Comparison of ENCODE assay signal across 1 cellular context in genomic region chr5:146426305-146426704, GRCh38.
A peak's percentile ranks its signal among the peaks of the same experiment; 100 is the strongest.
TF ChIP-seq lines count a peak whose summit lies in the region.

No MANE protein-coding gene starts in this region.

TF ChIP-seq in HepG2, 621 proteins besides CTCF, POLR2A, EP300 and RAD21:
- no peak for TF ChIP-seq ZNF710 (CRISPR knock-in tag; IDR thresholded peaks at IDR 0.05; ENCODE audit: borderline replicate concordance)
- TF ChIP-seq THAP11 (CRISPR knock-in tag; IDR thresholded peaks at IDR 0.05) = no peak
- TF ChIP-seq MATR3 (CRISPR knock-in tag; IDR thresholded peaks at IDR 0.05) = no peak
- TF ChIP-seq HHEX (CRISPR knock-in tag; IDR thresholded peaks at IDR 0.05) = no peak
- TF ChIP-seq GATAD1 (CRISPR knock-in tag; IDR thresholded peaks at IDR 0.05) = no peak
- peak; percentile 67 for TF ChIP-seq CEBPB (IDR thresholded peaks at IDR 0.05; ENCODE audit: borderline replicate concordance, low read depth, low read length)
- TF ChIP-seq THAP9 (CRISPR knock-in tag; IDR thresholded peaks at IDR 0.05; ENCODE audit: borderline replicate concordance) = no peak
